11 cellular contexts compared by ENCODE assay signal in genomic region chr17:4553669-4554068, GRCh38. TPM values are rescaled to one million over a fixed set of nuclear protein-coding genes. Genes with fewer than 3 reads are reported as not detected.
DNase-seq lines count a peak whose midpoint lies in the region; ATAC-seq and TF ChIP-seq lines count a peak whose summit lies in the region.
"Had no signal": no experiment of that assay in that cellular context is flagged by ENCODE, and none has a peak within 500 bp of the region (broad histone marks: within the 10 kb centered on the region; RNA-seq: fewer than 3 reads in every experiment).

No MANE protein-coding gene starts in this region.

- intact Hi-C loops in mammary epithelial cell (cut with micrococcal nuclease), result loop anchor here (2.0 kb wide), 2 partner anchors 19 to 133 kb away; no protein-coding TSS in a partner anchor

- H3K27me3 Mint-ChIP-seq in CD8-positive, alpha-beta memory T cell, result no peaks in the 10 kb centered on the region
- no peaks in the 10 kb centered on the region for H3K27me3 Mint-ChIP-seq in nephron (ENCODE audit: low read depth)

- peak overlapping the region; percentile 75 for H3K4me3 ChIP-seq in CD8-positive, alpha-beta memory T cell (ENCODE audit: low read length)
- peak overlapping the region; percentile 78 to 100 (median 91) for H3K4me3 ChIP-seq in mammary epithelial cell (replicated peaks in 1 of 3; ENCODE audit: insufficient read depth in 1 of 3, low read depth in 2 of 3, low read length in 3 of 3)
- peak overlapping the region in 1 of 4 donors; percentile 74 for H3K4me3 ChIP-seq in upper lobe of left lung

- peak overlapping the region; percentile 69 for H3K9ac ChIP-seq in mammary epithelial cell (ENCODE audit: insufficient read depth, low read length)

- peaks cover 0 to 58% (median 3%) of the 10 kb centered on the region in 3 donors for H3K36me3 Mint-ChIP-seq in CD8-positive, alpha-beta memory T cell
- H3K36me3 Mint-ChIP-seq in nephron (ENCODE audit: low read depth), result peaks cover 11% of the 10 kb centered on the region

- H3K4me1 Mint-ChIP-seq in CD8-positive, alpha-beta memory T cell, result peaks cover 27 to 32% (median 30%) of the 10 kb centered on the region in 3 donors
- H3K4me1 Mint-ChIP-seq in nephron, result peaks cover 22% of the 10 kb centered on the region

- CTCF ChIA-PET in CD8-positive, alpha-beta memory T cell (lab: Charles Lee), result interaction anchor here (1.4 to 2.5 kb wide), 2 partner anchors 13 kb away, joined by 4 to 14 read pairs; no protein-coding TSS in a partner anchor
- CTCF ChIA-PET in mammary epithelial cell (lab: Charles Lee; ENCODE audit: low non-redundant PET), result no interaction called here

- peaks cover 51% of the 10 kb centered on the region for H3K79me2 ChIP-seq in mammary epithelial cell (ENCODE audit: insufficient read depth, low read length)

- 59% methylated on average over 5 of the region's 9 CpGs for WGBS in mammary epithelial cell (ENCODE audit: low coverage, missing lambda C conversion rate)
- WGBS in upper lobe of left lung, 2 donors, result 83 to 86% methylated on average over 7 to 9 of the region's 9 CpGs

- H3K9me3 ChIP-seq in CD8-positive, alpha-beta memory T cell (ENCODE audit: low read length), result no peaks in the 10 kb centered on the region
- H3K9me3 ChIP-seq in KOPT-K1 (ENCODE audit: insufficient read depth, low read length, poor library complexity, severe bottlenecking) (no peaks in the 10 kb centered on the region), mammary epithelial cell (replicated peaks; ENCODE audit: insufficient read depth, low read length) (no peaks in the 10 kb centered on the region), upper lobe of left lung (no peaks in the 10 kb centered on the region)

- no peaks in the 10 kb centered on the region for H3K27me3 ChIP-seq in CD8-positive, alpha-beta memory T cell (ENCODE audit: insufficient read depth, low read length, poor library complexity, severe bottlenecking)
- H3K27me3 ChIP-seq in mammary epithelial cell (ENCODE audit: insufficient read depth, low read length), result no peaks in the 10 kb centered on the region
- no peaks in the 10 kb centered on the region for H3K27me3 ChIP-seq in upper lobe of left lung

- H3K9me3 Mint-ChIP-seq in CD8-positive, alpha-beta memory T cell, result no peaks in the 10 kb centered on the region
- H3K9me3 Mint-ChIP-seq in nephron, result no peaks in the 10 kb centered on the region

- peaks cover 30% of the 10 kb centered on the region for H3K36me3 ChIP-seq in CD8-positive, alpha-beta memory T cell (ENCODE audit: insufficient read depth, low read length)
- H3K36me3 ChIP-seq in KOPT-K1 (ENCODE audit: insufficient read depth, low read length), result peaks cover 54% of the 10 kb centered on the region
- H3K36me3 ChIP-seq in mammary epithelial cell (ENCODE audit: insufficient read depth, low read length), result peaks cover 21% of the 10 kb centered on the region
- H3K36me3 ChIP-seq in upper lobe of left lung, result peaks cover 9 to 49% (median 44%) of the 10 kb centered on the region in 4 donors

- POLR2A ChIA-PET in CD8-positive, alpha-beta memory T cell (lab: Charles Lee), result no interaction called here

- no peak for TF ChIP-seq EP300 in upper lobe of left lung (IDR thresholded peaks at IDR 0.05)

- peak overlapping the region in 1 of 8 donors; percentile 50 for H3K27ac Mint-ChIP-seq in CD8-positive, alpha-beta memory T cell
- no peak overlapping the region for H3K27ac Mint-ChIP-seq in nephron

- DNase-seq in CD8-positive, alpha-beta memory T cell, result no peak
- DNase-seq in mammary epithelial cell (no peak), upper lobe of left lung (no peak), GM20000 (ENCODE audit: low spot score) (no peak), COR-L47 (lab: John Stamatoyannopoulos, UW) (no peak), NCI-H2171 (lab: John Stamatoyannopoulos, UW) (no peak)
- DNase-seq: caudate nucleus; NCI-H1417 treated with DMSO at 0.1 percent for 48 hours; stimulated activated CD4-positive, alpha-beta T cell treated with anti-CD3 and anti-CD28 coated beads, Interleukin-1b, Interleukin-23, amount 100 ng/mL, for 48 hours had no signal

- H3K4me2 ChIP-seq in mammary epithelial cell (ENCODE audit: insufficient read depth, low read depth, low read length), result peak overlapping the region; percentile 73

- no peak for TF ChIP-seq POLR2A in upper lobe of left lung (IDR thresholded peaks at IDR 0.05)

- no TSS peak for BruUV-seq in mammary epithelial cell (replicated peaks; lab: Mats Ljungman, UMichigan)

- no peak overlapping the region for H2AFZ ChIP-seq in mammary epithelial cell (ENCODE audit: low read depth, low read length)

- H3K4me3 Mint-ChIP-seq in CD8-positive, alpha-beta memory T cell, result peak overlapping the region in 6 of 7 donors; percentile 94 to 97 (median 96)
- peak overlapping the region; percentile 94 to 96 (median 95) for H3K4me3 Mint-ChIP-seq in nephron

- no peak for ATAC-seq in upper lobe of left lung (ENCODE audit: low FRiP score in 2 of 2)

- in situ Hi-C loops in mammary epithelial cell (cut with MboI; ENCODE audit: low sequenced_read_pairs in 2 of 2), result loop anchor here in 1 of 2 donors (25.0 kb wide), 1 partner anchor 334 kb away; the partner anchor contains the start of gene C17orf107

- no peaks in the 10 kb centered on the region for H4K20me1 ChIP-seq in mammary epithelial cell (ENCODE audit: insufficient read depth, low read length)

- H3K4me1 ChIP-seq in CD8-positive, alpha-beta memory T cell (ENCODE audit: insufficient read depth, low read length), result peaks cover 21% of the 10 kb centered on the region
- H3K4me1 ChIP-seq in mammary epithelial cell (ENCODE audit: insufficient read depth, low read length) (peaks cover 48% of the 10 kb centered on the region), upper lobe of left lung (peaks cover 13 to 23% (median 21%) of the 10 kb centered on the region in 4 donors)

- dilution Hi-C loops in mammary epithelial cell (cut with HindIII; ENCODE audit: low sequenced_read_pairs), result no loop called here

- TF ChIP-seq CTCF in mammary epithelial cell (conservative IDR thresholded peaks at IDR 0.05 in 1 of 2, IDR thresholded peaks at IDR 0.05 in 1 of 2; ENCODE audit: extremely low read depth in 1 of 2, insufficient read depth in 1 of 2, low read depth in 1 of 2, low read length in 2 of 2) (no peak), nephron (IDR thresholded peaks at IDR 0.05; ENCODE audit: unreplicated experiment in 3 of 3) (no peak), upper lobe of left lung (IDR thresholded peaks at IDR 0.05) (no peak), GM20000 (IDR thresholded peaks at IDR 0.05; ENCODE audit: extremely low read depth, missing control alignments) (no peak)

- no peak overlapping the region for H3K27ac ChIP-seq in CD8-positive, alpha-beta memory T cell (ENCODE audit: low read depth, low read length)
- H3K27ac ChIP-seq in KOPT-K1 (ENCODE audit: low read depth, low read length, poor library complexity, severe bottlenecking) (peak overlapping the region; percentile 86), mammary epithelial cell (ENCODE audit: insufficient read depth, low read depth, low read length) (no peak overlapping the region), upper lobe of left lung (no peak overlapping the region)

RNA-seq across cellular contexts. Expression of gene MYBBP1A, which starts 1.5 kb away (rescaled TPM):
- 100 to 1,000 TPM; 148 to 157 TPM for total RNA-seq in CD8-positive, alpha-beta memory T cell
- polyA plus RNA-seq in CD8-positive, alpha-beta memory T cell, result 34.1 TPM
- 100 to 1,000 TPM in 1 of 2 donors, 10 to 100 TPM in 1; 63.2 to 105 TPM for total RNA-seq in mammary epithelial cell
- 44.6 TPM for polyA plus RNA-seq in mammary epithelial cell
- 80.4 TPM for polyA minus RNA-seq in mammary epithelial cell
- 100 to 1,000 TPM in 1 of 6 donors, 10 to 100 TPM in 5; 45.2 to 151 (median 57.3) TPM for total RNA-seq in upper lobe of left lung

RNA-seq across cellular contexts. Expression of gene GGT6, which starts 6.7 kb away (rescaled TPM):
- total RNA-seq in CD8-positive, alpha-beta memory T cell, result not detected
- polyA plus RNA-seq in CD8-positive, alpha-beta memory T cell, result not detected
- total RNA-seq in mammary epithelial cell (10 to 100 TPM in 1 of 2 donors, 1 to 10 TPM in 1; 3.1 to 13.8 TPM), upper lobe of left lung (10 to 100 TPM in 3 of 6 donors, 1 to 10 TPM in 3; 3.8 to 18.7 (median 9.7) TPM)
- 2.0 TPM for polyA plus RNA-seq in mammary epithelial cell
- 2.3 TPM for polyA minus RNA-seq in mammary epithelial cell

RNA-seq across cellular contexts. Expression of gene SMTNL2, which starts 30.7 kb away (rescaled TPM):
- not detected for total RNA-seq in CD8-positive, alpha-beta memory T cell
- not detected for polyA plus RNA-seq in CD8-positive, alpha-beta memory T cell
- not detected for total RNA-seq in mammary epithelial cell
- polyA plus RNA-seq in mammary epithelial cell, result not detected
- not detected for polyA minus RNA-seq in mammary epithelial cell
- total RNA-seq in upper lobe of left lung, result 1 to 10 TPM in 5 of 6 donors, under 1 TPM in 1; 0.49 to 7.3 (median 3.6) TPM

RNA-seq across cellular contexts. Expression of gene SPNS2, which starts 55.0 kb away (rescaled TPM):
- total RNA-seq in CD8-positive, alpha-beta memory T cell, result under 1 TPM; 0.49 to 0.50 TPM
- 0.10 TPM for polyA plus RNA-seq in CD8-positive, alpha-beta memory T cell
- total RNA-seq in mammary epithelial cell (under 1 TPM in 1 of 2 donors, not detected in 1; 0.67 TPM), upper lobe of left lung (10 to 100 TPM; 41.8 to 89.1 (median 55.2) TPM)
- not detected for polyA plus RNA-seq in mammary epithelial cell
- polyA minus RNA-seq in mammary epithelial cell, result 1.3 TPM

Comparison
In these comparisons a context has a peak if more than half of its experiments do, and no peak if none do; other contexts are left out.
1. RNA of gene GGT6, which starts 6.7 kb away (total RNA-seq): 3.1 to 13.8 TPM in mammary epithelial cell and 3.8 to 18.7 TPM in upper lobe of left lung; not detected in CD8-positive, alpha-beta memory T cell; every median in the first group is over 4 times any median in the second.